Comparison of ENCODE assay signal across 5 cellular contexts in the genomic region with DNA sequence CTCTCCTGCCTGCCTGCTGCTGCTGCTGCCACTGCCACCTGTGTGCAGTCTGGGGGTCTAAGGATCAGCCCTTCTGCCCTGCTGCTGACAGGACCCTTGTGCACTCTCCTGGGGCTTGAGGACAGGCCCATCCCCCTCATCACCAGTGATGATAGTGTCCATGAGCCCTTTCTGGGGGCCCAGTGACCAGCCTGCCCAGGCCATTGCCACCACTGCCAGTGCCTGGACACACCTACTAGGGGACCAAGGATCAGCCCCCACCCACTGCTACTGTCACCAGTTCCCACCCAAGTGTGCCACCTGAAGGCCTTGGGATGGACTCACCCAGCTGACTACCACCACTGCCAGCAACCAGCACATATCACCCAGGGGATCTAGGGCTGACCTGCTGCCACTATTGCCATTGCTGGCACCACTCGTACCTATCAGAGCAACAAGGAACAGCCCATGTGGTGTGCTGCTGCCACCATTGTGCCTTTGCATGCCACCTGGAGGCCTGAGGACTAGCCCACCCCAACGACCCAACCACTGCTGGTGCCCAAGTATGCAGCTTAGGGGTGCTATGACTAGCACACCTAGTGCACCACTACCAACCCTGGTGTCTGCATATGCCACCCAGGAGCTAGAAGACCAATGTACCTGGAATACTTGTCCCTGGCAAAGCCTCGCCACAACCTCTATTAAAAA.
"Had no signal": no experiment of that assay in that cellular context is flagged by ENCODE, and none has a peak within 500 bp of the region (broad histone marks: within the 10 kb centered on the region; RNA-seq: fewer than 3 reads in every experiment).

No MANE protein-coding gene starts in this region.

- DNase-seq: IMR-90, KBM-7 had no signal

- H3K27ac ChIP-seq: HL-60 had no signal

- H3K4me3 ChIP-seq: K562 had no signal

- ATAC-seq: HepG2, K562 had no signal
